18 cellular contexts compared by ENCODE assay signal in genomic region chr12:3461391-3461790, GRCh38. TPM values are rescaled to one million over a fixed set of nuclear protein-coding genes. Genes with fewer than 3 reads are reported as not detected.
"Had no signal": no experiment of that assay in that cellular context is flagged by ENCODE, and none has a peak within 500 bp of the region (broad histone marks: within the 10 kb centered on the region; RNA-seq: fewer than 3 reads in every experiment).

No MANE protein-coding gene starts in this region.

- H3K9me3 ChIP-seq: left lung, prostate gland, right lobe of liver, stomach had no signal

- H3K27ac ChIP-seq: cardiac muscle cell, epithelial cell of prostate, left lung, prostate gland, right lobe of liver, stomach had no signal

- H3K4me1 ChIP-seq: left lung, prostate gland, right lobe of liver, stomach had no signal

- H3K4me3 ChIP-seq: cardiac muscle cell, left lung, prostate gland, right lobe of liver, stomach had no signal

- ATAC-seq: activated CD4-positive, alpha-beta T cell treated with anti-CD3 and anti-CD28 coated beads for 36 hours; effector memory CD8-positive, alpha-beta T cell; left lung; right lobe of liver; stimulated activated effector memory CD8-positive, alpha-beta T cell treated with anti-CD3 and anti-CD28 coated beads, Interleukin-12 subunit alpha, Interleukin-12 subunit beta, amount 100 ng/mL, for 72 hours had no signal

- H3K27me3 ChIP-seq: right lobe of liver had no signal

- H3K36me3 ChIP-seq: cardiac muscle cell, left lung, prostate gland, right lobe of liver, stomach had no signal

- DNase-seq: activated CD4-positive, alpha-beta T cell treated with anti-CD3 and anti-CD28 coated beads for 36 hours; activated CD4-positive, alpha-beta T cell treated with anti-CD3 and anti-CD28 coated beads, Interleukin-2, amount 50 U/mL, for 48 hours; activated T-cell treated with anti-CD3 and anti-CD28 coated beads for 4 hours; effector memory CD8-positive, alpha-beta T cell; foreskin fibroblast; left lung; naive B cell; right lobe of liver; stimulated activated CD4-positive, alpha-beta T cell treated with anti-CD3 and anti-CD28 coated beads, Interleukin-4, amount 100 ng/mL, for 24 hours; stomach; trophoblast cell had no signal

RNA-seq across cellular contexts. Expression of gene PRMT8, which starts 29.6 kb away (rescaled TPM):
- total RNA-seq: activated CD4-positive, alpha-beta T cell treated with anti-CD3 and anti-CD28 coated beads for 36 hours; dermis microvascular lymphatic vessel endothelial cell; mononuclear cell; omental fat pad; right lobe of liver; stomach had no signal
- polyA plus RNA-seq: stomach had no signal
